ENCODE assay signal across 18 cellular contexts in genomic region chr11:88814076-88814475, GRCh38.
DNase-seq lines count a peak whose midpoint lies in the region; ATAC-seq and TF ChIP-seq lines count a peak whose summit lies in the region.
"Had no signal": no experiment of that assay in that cellular context is flagged by ENCODE, and none has a peak within 500 bp of the region (broad histone marks: within the 10 kb centered on the region; RNA-seq: fewer than 3 reads in every experiment).

No MANE protein-coding gene starts in this region.

- CTCF ChIA-PET in WTC11 (lab: Charles Lee): no interaction called here

- H3K27ac ChIP-seq in OCI-LY3 (ENCODE audit: low read length) (peak overlapping the region; percentile 12; the same call in 1 of the 2 replicates), endodermal cell (ENCODE audit: low read depth, low read length) (no peak overlapping the region)
- H3K27ac ChIP-seq: body of pancreas, hepatocyte, ovary had no signal

- TF ChIP-seq CTCF in OCI-LY3 (IDR thresholded peaks at IDR 0.05; ENCODE audit: low read depth, low read length): no peak
- no peak for TF ChIP-seq CTCF in WTC11 (IDR thresholded peaks at IDR 0.05)
- no peak for TF ChIP-seq CTCF in endodermal cell (conservative IDR thresholded peaks at IDR 0.05)

- DNase-seq in DMS153 (lab: John Stamatoyannopoulos, UW): no peak
- no peak for DNase-seq in WTC11 (ENCODE audit: low spot score)
- DNase-seq in endodermal cell: no peak
- DNase-seq: activated B cell treated with CpG ODN at 0.5 μM for 24 hours; activated naive CD8-positive, alpha-beta T cell treated with anti-CD3 and anti-CD28 coated beads, Interleukin-2, amount 10 ng/mL, durations not matched to agents 7 days and 5 days; body of pancreas; CD8-positive, alpha-beta T cell; naive thymus-derived CD4-positive, alpha-beta T cell; NCI-H1417 treated with DMSO at 0.1 percent for 48 hours; NCI-H2171; ovary; T-helper 17 cell had no signal

- POLR2A ChIA-PET in WTC11 (lab: Charles Lee): no interaction called here

- H3K27ac Mint-ChIP-seq in WTC11 (no peak overlapping the region), endodermal cell (no peak overlapping the region)
- H3K27ac Mint-ChIP-seq: activated B cell treated with CpG ODN at 0.5 μM for 24 hours; activated T-helper 1 cell treated with anti-CD3 and anti-CD28 coated beads, Interleukin-12 subunit alpha, Interleukin-12 subunit beta, Interleukin-2, Interleukin-4 antibody, amounts not matched to agents 30 ng/mL and 10 ng/mL and 1 ng/mL, durations not matched to agents 14 hours and 24 hours and 36 hours; CD8-positive, alpha-beta T cell; T-helper 17 cell had no signal

- H3K36me3 Mint-ChIP-seq in WTC11 (no peaks in the 10 kb centered on the region; the same call in 1 of the 2 replicates), endodermal cell (ENCODE audit: low read depth) (no peaks in the 10 kb centered on the region)
- H3K36me3 Mint-ChIP-seq: CD8-positive, alpha-beta T cell had no signal

- H3K9ac ChIP-seq in OCI-LY3 (ENCODE audit: low read length) (no peak overlapping the region), endodermal cell (ENCODE audit: extremely low read depth, low read length, poor library complexity, severe bottlenecking) (no peak overlapping the region)

- H3K4me3 ChIP-seq in OCI-LY3 (ENCODE audit: low read length) (no peak overlapping the region), endodermal cell (ENCODE audit: low read length) (no peak overlapping the region)
- H3K4me3 ChIP-seq: body of pancreas, hepatocyte, ovary had no signal

- no peaks in the 10 kb centered on the region for H3K27me3 ChIP-seq in OCI-LY3 (ENCODE audit: low read depth, low read length)
- H3K27me3 ChIP-seq in endodermal cell (ENCODE audit: control insufficient read depth, insufficient read depth, low read length, poor library complexity, severe bottlenecking): no peaks in the 10 kb centered on the region
- H3K27me3 ChIP-seq: body of pancreas, hepatocyte, ovary had no signal

- H3K36me3 ChIP-seq in OCI-LY3 (replicated peaks; ENCODE audit: low read depth, low read length) (peaks cover 3% of the 10 kb centered on the region), endodermal cell (ENCODE audit: control insufficient read depth, insufficient read depth, low read length) (no peaks in the 10 kb centered on the region)
- H3K36me3 ChIP-seq: ovary had no signal

- H3K9me3 Mint-ChIP-seq in WTC11 (peaks cover 8% of the 10 kb centered on the region), endodermal cell (no peaks in the 10 kb centered on the region)
- H3K9me3 Mint-ChIP-seq: activated T-helper 1 cell treated with anti-CD3 and anti-CD28 coated beads, Interleukin-12 subunit alpha, Interleukin-12 subunit beta, Interleukin-2, Interleukin-4 antibody, amounts not matched to agents 30 ng/mL and 10 ng/mL and 1 ng/mL, durations not matched to agents 14 hours and 24 hours and 36 hours; CD8-positive, alpha-beta T cell had no signal

- no peaks in the 10 kb centered on the region for H4K20me1 ChIP-seq in OCI-LY3 (ENCODE audit: insufficient read depth, low read length)

- H3K9me3 ChIP-seq in OCI-LY3 (ENCODE audit: insufficient read depth, low read length) (no peaks in the 10 kb centered on the region), endodermal cell (ENCODE audit: control insufficient read depth, low read length) (peaks cover 3% of the 10 kb centered on the region)
- H3K9me3 ChIP-seq: body of pancreas, ovary had no signal

- H2AFZ ChIP-seq in OCI-LY3 (ENCODE audit: low read depth, low read length): no peak overlapping the region
- H2AFZ ChIP-seq: hepatocyte had no signal

- H3K4me3 Mint-ChIP-seq in WTC11 (no peak overlapping the region), endodermal cell (no peak overlapping the region)
- H3K4me3 Mint-ChIP-seq: activated B cell treated with CpG ODN at 0.5 μM for 24 hours; activated T-helper 1 cell treated with anti-CD3 and anti-CD28 coated beads, Interleukin-12 subunit alpha, Interleukin-12 subunit beta, Interleukin-2, Interleukin-4 antibody, amounts not matched to agents 30 ng/mL and 10 ng/mL and 1 ng/mL, durations not matched to agents 14 hours and 24 hours and 36 hours; CD8-positive, alpha-beta T cell; T-helper 17 cell had no signal

- H3K4me1 Mint-ChIP-seq in WTC11: peaks cover 15% of the 10 kb centered on the region
- peaks cover 7% of the 10 kb centered on the region for H3K4me1 Mint-ChIP-seq in endodermal cell
- H3K4me1 Mint-ChIP-seq: activated B cell treated with CpG ODN at 0.5 μM for 24 hours, T-helper 17 cell had no signal

- H3K4me2 ChIP-seq in OCI-LY3 (ENCODE audit: low read length): peak overlapping the region; percentile 58; the same call in 1 of the 2 replicates
- H3K4me2 ChIP-seq: hepatocyte had no signal

- no peaks in the 10 kb centered on the region for H3K27me3 Mint-ChIP-seq in WTC11 (ENCODE audit: low read depth)
- no peaks in the 10 kb centered on the region for H3K27me3 Mint-ChIP-seq in endodermal cell (ENCODE audit: insufficient read depth)
- H3K27me3 Mint-ChIP-seq: activated B cell treated with CpG ODN at 0.5 μM for 24 hours; activated naive CD8-positive, alpha-beta T cell treated with anti-CD3 and anti-CD28 coated beads, Interleukin-2, amount 10 ng/mL, durations not matched to agents 7 days and 5 days; T-helper 17 cell had no signal

- no peaks in the 10 kb centered on the region for H3K79me2 ChIP-seq in OCI-LY3 (ENCODE audit: low read length)
- H3K79me2 ChIP-seq: hepatocyte had no signal

- 7% methylated on average over 1 of the region's 1 CpG; no CpG with 5 or more reads in 1 of the 2 experiments for WGBS in endodermal cell (ENCODE audit: insufficient coverage in 1 of 2, insufficient read length in 1 of 2), 2 experiments

- ATAC-seq in GM18508 (IDR thresholded peaks at IDR 0.05; ENCODE audit: insufficient read depth, unreplicated experiment): peak; percentile 37
- ATAC-seq in GM19467 (IDR thresholded peaks at IDR 0.05; ENCODE audit: unreplicated experiment): peak; percentile 40
- ATAC-seq in HG02798 (IDR thresholded peaks at IDR 0.05; ENCODE audit: poor library complexity, unreplicated experiment): peak; percentile 64
- ATAC-seq in WTC11: no peak
- ATAC-seq: body of pancreas; CD8-positive, alpha-beta T cell; naive thymus-derived CD4-positive, alpha-beta T cell; T-helper 17 cell had no signal

- peaks cover 29% of the 10 kb centered on the region; the same call in 1 of the 2 replicates for H3K4me1 ChIP-seq in OCI-LY3 (ENCODE audit: low read length)
- H3K4me1 ChIP-seq in endodermal cell (ENCODE audit: control insufficient read depth, insufficient read depth, low read length): no peaks in the 10 kb centered on the region
- H3K4me1 ChIP-seq: body of pancreas had no signal

TF ChIP-seq in WTC11, 78 proteins besides CTCF, POLR2A, EP300 and RAD21 (continues in another document):
- TF ChIP-seq OVOL2 (CRISPR knock-in tag; IDR thresholded peaks at IDR 0.05; ENCODE audit: borderline replicate concordance) (no peak), PREB (CRISPR knock-in tag; IDR thresholded peaks at IDR 0.05; ENCODE audit: borderline replicate concordance) (no peak), HMGA2 (CRISPR knock-in tag; IDR thresholded peaks at IDR 0.05) (no peak)
- TF ChIP-seq, protein P1, sequence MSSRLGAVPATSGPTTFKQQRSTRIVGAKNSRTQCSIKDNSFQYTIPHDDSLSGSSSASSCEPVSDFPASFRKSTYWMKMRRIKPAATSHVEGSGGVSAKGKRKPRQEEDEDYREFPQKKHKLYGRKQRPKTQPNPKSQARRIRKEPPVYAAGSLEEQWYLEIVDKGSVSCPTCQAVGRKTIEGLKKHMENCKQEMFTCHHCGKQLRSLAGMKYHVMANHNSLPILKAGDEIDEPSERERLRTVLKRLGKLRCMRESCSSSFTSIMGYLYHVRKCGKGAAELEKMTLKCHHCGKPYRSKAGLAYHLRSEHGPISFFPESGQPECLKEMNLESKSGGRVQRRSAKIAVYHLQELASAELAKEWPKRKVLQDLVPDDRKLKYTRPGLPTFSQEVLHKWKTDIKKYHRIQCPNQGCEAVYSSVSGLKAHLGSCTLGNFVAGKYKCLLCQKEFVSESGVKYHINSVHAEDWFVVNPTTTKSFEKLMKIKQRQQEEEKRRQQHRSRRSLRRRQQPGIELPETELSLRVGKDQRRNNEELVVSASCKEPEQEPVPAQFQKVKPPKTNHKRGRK (CRISPR knock-in tag; IDR thresholded peaks at IDR 0.05; ENCODE audit: borderline replicate concordance): no peak
